Comparison of ENCODE assay signal across 23 cellular contexts in genomic region chr7:1714583-1715330, GRCh38. TPM values are rescaled to one million over a fixed set of nuclear protein-coding genes. Genes with fewer than 3 reads are reported as not detected.
"Had no signal": no experiment of that assay in that cellular context is flagged by ENCODE, and none has a peak within 500 bp of the region (broad histone marks: within the 10 kb centered on the region; RNA-seq: fewer than 3 reads in every experiment).

No MANE protein-coding gene starts in this region.

- H3K27me3 Mint-ChIP-seq: activated CD4-positive, alpha-beta T cell treated with anti-CD3 and anti-CD28 coated beads for 36 hours had no signal

- H3K27ac ChIP-seq: breast epithelium, thoracic aorta had no signal

- H3K4me1 ChIP-seq: breast epithelium had no signal

- H3K36me3 ChIP-seq: breast epithelium, thoracic aorta had no signal

- H3K36me3 Mint-ChIP-seq: activated naive CD8-positive, alpha-beta T cell; naive thymus-derived CD4-positive, alpha-beta T cell; stimulated activated naive B cell treated with anti-CD40 and anti-IgM and Interleukin-4, amounts not matched to agents 10 μg/mL and 1 μg/mL and 100 μg/mL, for 72 hours had no signal

- DNase-seq: activated B cell treated with CpG ODN at 0.5 μM for 24 hours; activated CD4-positive, alpha-beta T cell treated with anti-CD3 and anti-CD28 coated beads for 36 hours; activated CD4-positive, alpha-beta T cell treated with anti-CD3 and anti-CD28 coated beads, Interleukin-2, amount 50 U/mL, for 48 hours; activated CD8-positive, alpha-beta memory T cell treated with anti-CD3 and anti-CD28 coated beads, Interleukin-2, amount 50 U/mL, for 48 hours; activated naive CD4-positive, alpha-beta T cell; activated T-cell treated with anti-CD3 and anti-CD28 coated beads, Interleukin-2, amount 50 U/mL, for 4 hours; dermis blood vessel endothelial cell; effector CD8-positive, alpha-beta T cell; foreskin melanocyte; left colon; naive thymus-derived CD4-positive, alpha-beta T cell; stimulated activated CD4-positive, alpha-beta T cell treated with anti-CD3 and anti-CD28 coated beads, Interleukin-2, amount 100 ng/mL, for 48 hours; stimulated activated CD8-positive, alpha-beta memory T cell treated with anti-CD3 and anti-CD28 coated beads, Interleukin-4, amount 100 ng/mL, for 48 hours; stimulated activated naive B cell treated with anti-CD40 and anti-IgM and Interleukin-4, amounts not matched to agents 10 μg/mL and 1 μg/mL and 100 μg/mL, for 72 hours; T-helper 9 cell had no signal

- H3K4me3 Mint-ChIP-seq: activated B cell treated with CpG ODN at 0.5 μM for 24 hours; activated CD4-positive, alpha-beta T cell treated with anti-CD3 and anti-CD28 coated beads for 36 hours; activated naive CD8-positive, alpha-beta T cell; activated T-cell treated with anti-CD3 and anti-CD28 coated beads, Interleukin-2, amount 50 U/mL, for 4 hours; naive thymus-derived CD4-positive, alpha-beta T cell; neural crest cell; stimulated activated naive B cell treated with anti-CD40 and anti-IgM and Interleukin-4, amounts not matched to agents 10 μg/mL and 1 μg/mL and 100 μg/mL, for 72 hours; type B pancreatic cell had no signal

- H3K9me3 Mint-ChIP-seq: activated T-cell treated with anti-CD3 and anti-CD28 coated beads, Interleukin-2, amount 50 U/mL, for 4 hours; stimulated activated naive B cell treated with anti-CD40 and anti-IgM and Interleukin-4, amounts not matched to agents 10 μg/mL and 1 μg/mL and 100 μg/mL, for 72 hours; type B pancreatic cell had no signal

- H3K27ac Mint-ChIP-seq: activated B cell treated with CpG ODN at 0.5 μM for 24 hours; activated CD4-positive, alpha-beta T cell treated with anti-CD3 and anti-CD28 coated beads for 36 hours; activated naive CD8-positive, alpha-beta T cell; activated T-helper 2 cell treated with anti-CD3 and anti-CD28 coated beads, Interferon-gamma antibody, Interleukin-2, Interleukin-4, amounts not matched to agents 10 μg/mL and 5 μg/mL and 100 μg/mL, durations not matched to agents 14 hours and 24 hours and 36 hours; naive thymus-derived CD4-positive, alpha-beta T cell; stimulated activated naive B cell treated with anti-CD40 and anti-IgM and Interleukin-4, amounts not matched to agents 10 μg/mL and 1 μg/mL and 100 μg/mL, for 72 hours; type B pancreatic cell had no signal

- H3K4me1 Mint-ChIP-seq: activated B cell treated with CpG ODN at 0.5 μM for 24 hours; stimulated activated naive B cell treated with anti-CD40 and anti-IgM and Interleukin-4, amounts not matched to agents 10 μg/mL and 1 μg/mL and 100 μg/mL, for 72 hours had no signal

- H3K4me3 ChIP-seq: breast epithelium, lung, thoracic aorta had no signal

- ATAC-seq: activated CD4-positive, alpha-beta T cell treated with anti-CD3 and anti-CD28 coated beads for 36 hours; activated T-cell treated with anti-CD3 and anti-CD28 coated beads, Interleukin-2, amount 50 U/mL, for 4 hours; esophagus mucosa; left colon; naive thymus-derived CD4-positive, alpha-beta T cell; stimulated activated naive B cell treated with anti-CD40 and anti-IgM and Interleukin-4, amounts not matched to agents 10 μg/mL and 1 μg/mL and 100 μg/mL, for 72 hours had no signal

RNA-seq across cellular contexts. Expression of gene ELFN1, which starts 44.7 kb away (rescaled TPM):
- total RNA-seq: activated B cell treated with CpG ODN at 0.5 μM for 24 hours; activated T-helper 2 cell treated with anti-CD3 and anti-CD28 coated beads, Interferon-gamma antibody, Interleukin-2, Interleukin-4, amounts not matched to agents 10 μg/mL and 5 μg/mL and 100 μg/mL, durations not matched to agents 14 hours and 24 hours and 36 hours had no signal
- polyA plus RNA-seq: naive thymus-derived CD4-positive, alpha-beta T cell had no signal
